In the genomic region with DNA sequence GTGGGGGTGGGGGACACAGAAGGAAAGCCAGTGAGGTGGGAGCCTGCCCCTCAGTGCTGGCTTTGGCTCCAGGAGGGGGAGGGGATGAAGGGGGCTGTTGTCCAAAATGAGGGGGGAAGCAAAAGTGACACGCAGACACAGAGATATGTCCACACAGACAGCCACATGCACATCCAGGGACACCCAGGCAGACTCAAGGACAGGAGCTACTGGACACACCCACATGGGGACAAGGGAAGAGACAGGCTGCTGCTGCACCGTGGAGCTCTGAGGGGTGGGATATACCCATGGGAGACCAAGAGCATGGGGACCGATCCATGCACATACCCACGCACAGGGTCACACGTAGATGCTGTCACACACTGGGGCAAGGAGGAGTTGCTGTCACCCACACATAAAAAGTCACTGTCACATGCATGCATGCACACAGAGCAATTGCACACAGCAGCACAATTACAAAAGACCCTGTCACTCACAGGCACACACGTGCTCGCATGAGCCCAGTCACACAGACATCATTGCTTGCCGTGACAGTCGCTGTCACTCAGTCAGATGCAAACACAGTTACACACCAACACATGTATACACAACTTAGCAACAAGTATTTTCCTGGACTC, we compare ENCODE assay signal across 6 cellular contexts. TPM values are rescaled to one million over a fixed set of nuclear protein-coding genes. Genes with fewer than 3 reads are reported as not detected.
A peak's percentile ranks its signal among the peaks of the same experiment; 100 is the strongest.
DNase-seq lines count a peak whose midpoint lies in the region; ATAC-seq and TF ChIP-seq lines count a peak whose summit lies in the region.

No MANE protein-coding gene starts in this region.

- no peak for DNase-seq in activated CD4-positive, CD25-positive, alpha-beta regulatory T cell treated with anti-CD3 and anti-CD28 coated beads, Interleukin-2, amount 50 U/mL, for 72 hours
- no peak for DNase-seq in foreskin fibroblast
- DNase-seq in stimulated activated naive B cell treated with anti-CD40 and anti-IgM and Interleukin-4, amounts not matched to agents 10 μg/mL and 1 μg/mL and 100 μg/mL, for 72 hours, result no peak
- DNase-seq in mesenteric fat pad (ENCODE audit: low spot score), result no peak

- no peak overlapping the region for H3K27ac Mint-ChIP-seq in stimulated activated naive B cell treated with anti-CD40 and anti-IgM and Interleukin-4, amounts not matched to agents 10 μg/mL and 1 μg/mL and 100 μg/mL, for 72 hours

- peak overlapping the region; percentile 81 to 86 for H3K4me3 Mint-ChIP-seq in stimulated activated naive B cell treated with anti-CD40 and anti-IgM and Interleukin-4, amounts not matched to agents 10 μg/mL and 1 μg/mL and 100 μg/mL, for 72 hours

- peak; percentile 30 to 43 for ATAC-seq in activated CD4-positive, CD25-positive, alpha-beta regulatory T cell treated with anti-CD3 and anti-CD28 coated beads, Interleukin-2, amount 50 U/mL, for 24 hours
- ATAC-seq in stimulated activated naive B cell treated with anti-CD40 and anti-IgM and Interleukin-4, amounts not matched to agents 10 μg/mL and 1 μg/mL and 100 μg/mL, for 72 hours (replicated peaks), result no peak
- no peak for ATAC-seq in HG03139 (IDR thresholded peaks at IDR 0.05; ENCODE audit: unreplicated experiment)

- peaks cover 39 to 55% of the 10 kb centered on the region in 2 donors for H3K4me1 Mint-ChIP-seq in stimulated activated naive B cell treated with anti-CD40 and anti-IgM and Interleukin-4, amounts not matched to agents 10 μg/mL and 1 μg/mL and 100 μg/mL, for 72 hours

- peak overlapping the region; percentile 92 to 96 for H3K4me3 ChIP-seq in foreskin fibroblast (ENCODE audit: low read depth in 1 of 2, low read length in 2 of 2)

- no peaks in the 10 kb centered on the region for H3K9me3 Mint-ChIP-seq in stimulated activated naive B cell treated with anti-CD40 and anti-IgM and Interleukin-4, amounts not matched to agents 10 μg/mL and 1 μg/mL and 100 μg/mL, for 72 hours

- no peaks in the 10 kb centered on the region for H3K36me3 Mint-ChIP-seq in stimulated activated naive B cell treated with anti-CD40 and anti-IgM and Interleukin-4, amounts not matched to agents 10 μg/mL and 1 μg/mL and 100 μg/mL, for 72 hours

- TF ChIP-seq CTCF in foreskin fibroblast (IDR thresholded peaks at IDR 0.05; ENCODE audit: low read depth, low read length), result no peak

- H3K27me3 Mint-ChIP-seq in stimulated activated naive B cell treated with anti-CD40 and anti-IgM and Interleukin-4, amounts not matched to agents 10 μg/mL and 1 μg/mL and 100 μg/mL, for 72 hours, result peaks cover 0 to 8% of the 10 kb centered on the region in 2 donors

RNA-seq across cellular contexts. Expression of gene THRA, which starts 1.3 kb away (rescaled TPM):
- total RNA-seq in mesenteric fat pad, result 74.7 TPM

RNA-seq across cellular contexts. Expression of gene MED24, which starts 9.8 kb away (rescaled TPM):
- total RNA-seq in mesenteric fat pad, result 72.2 TPM

RNA-seq across cellular contexts. Expression of gene NR1D1, which starts 36.4 kb away (rescaled TPM):
- total RNA-seq in mesenteric fat pad, result 15.5 TPM

RNA-seq across cellular contexts. Expression of gene CSF3, which starts 48.8 kb away (rescaled TPM):
- 35.9 TPM for total RNA-seq in mesenteric fat pad

RNA-seq across cellular contexts. Expression of gene MSL1, which starts 57.7 kb away (rescaled TPM):
- total RNA-seq in mesenteric fat pad, result 77.0 TPM

Comparison
In these comparisons a context has a peak if more than half of its experiments do, and no peak if none do; other contexts are left out.
1. ATAC-seq: peak in activated CD4-positive, CD25-positive, alpha-beta regulatory T cell treated with anti-CD3 and anti-CD28 coated beads, Interleukin-2, amount 50 U/mL, for 24 hours (2 of 2); none in stimulated activated naive B cell treated with anti-CD40 and anti-IgM and Interleukin-4, amounts not matched to agents 10 μg/mL and 1 μg/mL and 100 μg/mL, for 72 hours (0 of 2) and HG03139 (single experiment).